28 cellular contexts compared by ENCODE assay signal in genomic region chr5:109706065-109706464, GRCh38.
"Had no signal": no experiment of that assay in that cellular context is flagged by ENCODE, and none has a peak within 500 bp of the region (broad histone marks: within the 10 kb centered on the region; RNA-seq: fewer than 3 reads in every experiment).

No MANE protein-coding gene starts in this region.

- H3K4me1 ChIP-seq: SJSA1 had no signal

- H3K27me3 Mint-ChIP-seq: activated CD4-positive, alpha-beta memory T cell treated with anti-CD3 and anti-CD28 coated beads for 36 hours; activated CD4-positive, alpha-beta T cell treated with anti-CD3 and anti-CD28 coated beads, Interleukin-2, amount 10 ng/mL, durations not matched to agents 7 days and 5 days; activated naive CD4-positive, alpha-beta T cell treated with anti-CD3 and anti-CD28 coated beads, Interleukin-2, amount 10 ng/mL, durations not matched to agents 7 days and 5 days; activated naive CD8-positive, alpha-beta T cell treated with anti-CD3 and anti-CD28 coated beads for 36 hours; activated T-helper 17 cell treated with anti-CD3 and anti-CD28 coated beads, Interleukin-2, amount 50 U/mL, for 72 hours; IgD-negative memory B cell; T-helper 17 cell had no signal

- H3K9me3 ChIP-seq: MG63, SJSA1 had no signal

- FAIRE-seq: RCC 7860 had no signal

- H3K4me3 Mint-ChIP-seq: activated CD4-positive, alpha-beta memory T cell treated with anti-CD3 and anti-CD28 coated beads for 36 hours; activated CD4-positive, alpha-beta T cell treated with anti-CD3 and anti-CD28 coated beads, Interleukin-2, amount 10 ng/mL, durations not matched to agents 7 days and 5 days; activated naive CD4-positive, alpha-beta T cell treated with anti-CD3 and anti-CD28 coated beads, Interleukin-2, amount 10 ng/mL, durations not matched to agents 7 days and 5 days; activated naive CD8-positive, alpha-beta T cell treated with anti-CD3 and anti-CD28 coated beads for 36 hours; activated T-cell treated with anti-CD3 and anti-CD28 coated beads, Interleukin-2, amount 50 U/mL, for 4 hours; activated T-helper 17 cell treated with anti-CD3 and anti-CD28 coated beads, Interleukin-2, amount 50 U/mL, for 72 hours; IgD-negative memory B cell; T-helper 17 cell had no signal

- H3K9me3 Mint-ChIP-seq: activated CD4-positive, alpha-beta memory T cell treated with anti-CD3 and anti-CD28 coated beads for 36 hours; activated naive CD4-positive, alpha-beta T cell treated with anti-CD3 and anti-CD28 coated beads, Interleukin-2, amount 10 ng/mL, durations not matched to agents 7 days and 5 days; activated naive CD8-positive, alpha-beta T cell treated with anti-CD3 and anti-CD28 coated beads for 36 hours; activated T-cell treated with anti-CD3 and anti-CD28 coated beads, Interleukin-2, amount 50 U/mL, for 4 hours; activated T-helper 17 cell treated with anti-CD3 and anti-CD28 coated beads, Interleukin-2, amount 50 U/mL, for 72 hours; IgD-negative memory B cell had no signal

- DNase-seq: activated CD4-positive, alpha-beta memory T cell treated with anti-CD3 and anti-CD28 coated beads for 36 hours; activated CD4-positive, alpha-beta T cell treated with anti-CD3 and anti-CD28 coated beads, Interleukin-2, amount 10 ng/mL, durations not matched to agents 7 days and 5 days; activated CD4-positive, CD25-positive, alpha-beta regulatory T cell; activated CD8-positive, alpha-beta memory T cell treated with anti-CD3 and anti-CD28 coated beads for 24 hours; activated gamma-delta T cell treated with Interleukin-2 at 50 U/mL for 16 hours; activated naive CD4-positive, alpha-beta T cell treated with anti-CD3 and anti-CD28 coated beads, Interleukin-2, amount 10 ng/mL, durations not matched to agents 7 days and 5 days; activated naive CD8-positive, alpha-beta T cell treated with anti-CD3 and anti-CD28 coated beads for 36 hours; activated T-cell treated with anti-CD3 and anti-CD28 coated beads, Interleukin-2, amount 50 U/mL, for 4 hours; MV-4-11; NCI-H1092 treated with DMSO at 0.1 percent for 48 hours; NCI-H1417 treated with DMSO at 0.1 percent for 48 hours; NCI-H1694; NCI-H2029; NCI-H2107; NCI-H2171 treated with DMSO at 0.1 percent for 48 hours; NCI-H526 treated with DMSO at 0.1 percent for 48 hours; NK-92 treated with Interleukin-12 subunit alpha and Interleukin-12 subunit beta, amount 100 ng/mL, for 24 hours; OCI-M1; SHP77; T-helper 17 cell; T-helper 9 cell had no signal

- H3K27ac ChIP-seq: KMS-11, SJSA1, VCaP had no signal

- H3K27ac Mint-ChIP-seq: activated CD4-positive, alpha-beta memory T cell treated with anti-CD3 and anti-CD28 coated beads for 36 hours; activated CD4-positive, alpha-beta T cell treated with anti-CD3 and anti-CD28 coated beads, Interleukin-2, amount 10 ng/mL, durations not matched to agents 7 days and 5 days; activated naive CD4-positive, alpha-beta T cell treated with anti-CD3 and anti-CD28 coated beads, Interleukin-2, amount 10 ng/mL, durations not matched to agents 7 days and 5 days; activated naive CD8-positive, alpha-beta T cell treated with anti-CD3 and anti-CD28 coated beads for 36 hours; activated T-helper 17 cell treated with anti-CD3 and anti-CD28 coated beads, Interleukin-2, amount 50 U/mL, for 72 hours; IgD-negative memory B cell; T-helper 17 cell had no signal

- ATAC-seq: activated T-cell treated with anti-CD3 and anti-CD28 coated beads, Interleukin-2, amount 50 U/mL, for 4 hours; activated T-helper 17 cell treated with anti-CD3 and anti-CD28 coated beads, Interleukin-2, amount 50 U/mL, for 72 hours; T-helper 17 cell had no signal

- H3K27me3 ChIP-seq: MG63, SJSA1 had no signal

- H3K36me3 ChIP-seq: MG63 had no signal

- H3K4me2 ChIP-seq: KMS-11 had no signal

- H3K9ac ChIP-seq: KMS-11 had no signal

- H3K4me3 ChIP-seq: MG63, SJSA1 had no signal
